Comparison of ENCODE assay signal across 21 cellular contexts in the genomic region with DNA sequence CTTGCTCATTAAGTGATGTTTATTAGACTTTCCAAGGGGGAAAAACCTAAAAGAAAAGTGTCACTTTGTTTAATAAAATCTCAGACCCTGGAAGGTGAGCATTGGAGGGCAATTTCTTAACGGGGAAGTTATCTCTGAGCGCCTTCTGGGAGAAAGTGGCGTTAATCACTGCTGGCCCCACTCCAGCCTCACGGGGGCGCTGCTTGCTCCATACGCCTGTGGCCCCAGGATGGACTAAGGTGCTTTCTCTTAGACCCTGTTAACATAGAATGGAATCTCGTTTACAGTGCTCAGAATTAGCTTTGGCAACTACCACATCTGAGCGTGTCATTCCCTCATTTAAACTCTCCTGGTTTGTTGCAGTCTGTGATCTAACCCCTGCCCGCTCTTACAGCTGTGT. TPM values are rescaled to one million over a fixed set of nuclear protein-coding genes. Genes with fewer than 3 reads are reported as not detected.
DNase-seq lines count a peak whose midpoint lies in the region; TF ChIP-seq lines count a peak whose summit lies in the region.
"Had no signal": no experiment of that assay in that cellular context is flagged by ENCODE, and none has a peak within 500 bp of the region (broad histone marks: within the 10 kb centered on the region; RNA-seq: fewer than 3 reads in every experiment).

No MANE protein-coding gene starts in this region.

- TF ChIP-seq CTCF in GM12872 (IDR thresholded peaks at IDR 0.05; ENCODE audit: insufficient read depth, low read depth, low read length): peak; percentile 51
- peak; percentile 34; the same call in 1 of the 2 replicates for TF ChIP-seq CTCF in OCI-LY3 (IDR thresholded peaks at IDR 0.05; ENCODE audit: low read depth, low read length)
- TF ChIP-seq CTCF in SK-N-SH (IDR thresholded peaks at IDR 0.05): no peak; the same call in 1 of the 2 replicates

- no peak overlapping the region for H4K8ac ChIP-seq in mesendoderm (ENCODE audit: low read depth, low read length)

- H2BK120ac ChIP-seq in mesendoderm (ENCODE audit: low read depth, low read length): no peak overlapping the region

- no peak for TF ChIP-seq RAD21 in SK-N-SH (IDR thresholded peaks at IDR 0.05; ENCODE audit: low read length)

- H3K79me2 ChIP-seq in OCI-LY3 (ENCODE audit: low read length) (no peaks in the 10 kb centered on the region), mesendoderm (ENCODE audit: control insufficient read depth, insufficient read depth, low read length) (no peaks in the 10 kb centered on the region), SK-N-SH (ENCODE audit: insufficient read depth) (no peaks in the 10 kb centered on the region)

- H3K18ac ChIP-seq in mesendoderm (ENCODE audit: low read length): no peak overlapping the region

- H3F3A ChIP-seq in SK-N-SH (replicated peaks; ENCODE audit: insufficient read depth): no peaks in the 10 kb centered on the region

- no peak overlapping the region for H3K23ac ChIP-seq in mesendoderm (ENCODE audit: low read length)

- H4K20me1 ChIP-seq in OCI-LY3 (ENCODE audit: insufficient read depth, low read length) (no peaks in the 10 kb centered on the region), SK-N-SH (ENCODE audit: insufficient read depth) (no peaks in the 10 kb centered on the region)
- H4K20me1 ChIP-seq: BLaER1 had no signal

- H3K27ac ChIP-seq in OCI-LY3 (ENCODE audit: low read length) (no peak overlapping the region), mesendoderm (ENCODE audit: low read depth, low read length) (no peak overlapping the region), SK-N-SH (ENCODE audit: low read depth in 2 of 2, low read length in 1 of 2) (no peak overlapping the region)
- H3K27ac ChIP-seq: ascending aorta, BLaER1, HL-60 had no signal

- TF ChIP-seq EP300 in SK-N-SH (IDR thresholded peaks at IDR 0.05; ENCODE audit: borderline replicate concordance in 1 of 2, low read depth in 1 of 2, low read length in 1 of 2): no peak

- CTCF ChIA-PET in SK-N-SH (lab: Yijun Ruan, JAX): interaction anchor here (1.3 to 3.3 kb wide), 3 partner anchors 16 to 99 kb away, joined by 4 to 11 read pairs (median 5); partner anchors contain the start of gene PRIMA1

- H2AK5ac ChIP-seq in mesendoderm (ENCODE audit: low read length): no peak overlapping the region

- H3K4ac ChIP-seq in mesendoderm (ENCODE audit: low read depth, low read length): no peak overlapping the region

- H3K4me1 ChIP-seq in OCI-LY3 (ENCODE audit: low read length) (peaks cover 12% of the 10 kb centered on the region), mesendoderm (ENCODE audit: control insufficient read depth, low read depth, low read length) (no peaks in the 10 kb centered on the region), SK-N-SH (ENCODE audit: control insufficient read depth in 1 of 2, insufficient read depth in 2 of 2, low read depth in 1 of 2, low read length in 1 of 2) (no peaks in the 10 kb centered on the region)
- H3K4me1 ChIP-seq: HAP-1 had no signal

- H3K4me2 ChIP-seq in OCI-LY3 (ENCODE audit: low read length) (no peak overlapping the region), mesendoderm (ENCODE audit: low read length) (no peak overlapping the region), SK-N-SH (no peak overlapping the region)
- H3K4me2 ChIP-seq: BLaER1 had no signal

- POLR2A ChIA-PET in SK-N-SH (lab: Yijun Ruan, JAX): no interaction called here

- no peaks in the 10 kb centered on the region for H3K9me3 ChIP-seq in OCI-LY3 (ENCODE audit: insufficient read depth, low read length)
- no peaks in the 10 kb centered on the region for H3K9me3 ChIP-seq in SK-N-SH
- H3K9me3 ChIP-seq: ascending aorta had no signal

- H2BK5ac ChIP-seq in mesendoderm (ENCODE audit: low read length): no peak overlapping the region

- H3K36me3 ChIP-seq in OCI-LY3 (replicated peaks; ENCODE audit: low read depth, low read length): no peaks in the 10 kb centered on the region
- no peaks in the 10 kb centered on the region for H3K36me3 ChIP-seq in mesendoderm (ENCODE audit: control insufficient read depth, insufficient read depth, low read length)
- H3K36me3 ChIP-seq in SK-N-SH (replicated peaks in 1 of 2; ENCODE audit: control insufficient read depth in 1 of 2, insufficient read depth in 2 of 2, low read length in 1 of 2): no peaks in the 10 kb centered on the region
- H3K36me3 ChIP-seq: ascending aorta, BLaER1, HAP-1 had no signal

- no peak overlapping the region for H3K56ac ChIP-seq in mesendoderm (ENCODE audit: low read length)

- DNase-seq in NCI-H1694 (lab: John Stamatoyannopoulos, UW): peak; percentile 26
- DNase-seq in NCI-H1694 treated with DMSO at 0.1 percent for 48 hours (lab: John Stamatoyannopoulos, UW): no peak
- peak; percentile 51 for DNase-seq in mesendoderm
- DNase-seq in SK-N-SH: no peak
- no peak for DNase-seq in RPMI8226
- no peak for DNase-seq in NAMALWA (ENCODE audit: low spot score)
- DNase-seq: activated CD4-positive, alpha-beta T cell treated with anti-CD3 and anti-CD28 coated beads, Interleukin-2, amount 10 ng/mL, durations not matched to agents 24 days and 14 days; activated naive CD4-positive, alpha-beta T cell treated with anti-CD3 and anti-CD28 coated beads, Interleukin-2, amount 10 ng/mL, durations not matched to agents 7 days and 5 days; activated T-cell treated with anti-CD3 and anti-CD28 coated beads, Interleukin-2, amount 50 U/mL, for 1 hour; DMS53; kidney; naive thymus-derived CD4-positive, alpha-beta T cell; NCI-H1048; NCI-H748 treated with DMSO at 0.1 percent for 48 hours had no signal

- H2AFZ ChIP-seq in OCI-LY3 (ENCODE audit: low read depth, low read length) (no peak overlapping the region), SK-N-SH (ENCODE audit: low read depth) (no peak overlapping the region)

- H3K4me3 ChIP-seq in OCI-LY3 (ENCODE audit: low read length): no peak overlapping the region
- no peak overlapping the region for H3K4me3 ChIP-seq in mesendoderm (ENCODE audit: low read length)
- no peak overlapping the region for H3K4me3 ChIP-seq in SK-N-SH (ENCODE audit: low read depth in 2 of 2, low read length in 1 of 2)
- H3K4me3 ChIP-seq: ascending aorta, BLaER1, HAP-1 had no signal

- peaks cover 10% of the 10 kb centered on the region for H3K27me3 ChIP-seq in OCI-LY3 (ENCODE audit: low read depth, low read length)
- H3K27me3 ChIP-seq in mesendoderm (ENCODE audit: insufficient read depth, low read length, poor library complexity): no peaks in the 10 kb centered on the region
- H3K27me3 ChIP-seq in SK-N-SH (ENCODE audit: insufficient read depth): no peaks in the 10 kb centered on the region
- H3K27me3 ChIP-seq: BLaER1 had no signal

- H2BK15ac ChIP-seq in mesendoderm (replicated peaks; ENCODE audit: low read depth): no peak overlapping the region

- H4K5ac ChIP-seq in mesendoderm (ENCODE audit: low read length): no peak overlapping the region

- WGBS in mesendoderm (ENCODE audit: extremely low coverage, insufficient coverage, low lambda C conversion rate): no CpG with 5 or more reads among the region's 9 CpGs
- WGBS in SK-N-SH (ENCODE audit: low lambda C conversion rate): 39% methylated on average over 9 of the region's 9 CpGs

- no peaks in the 10 kb centered on the region for H3K79me1 ChIP-seq in mesendoderm (ENCODE audit: low read length)

- no peaks in the 10 kb centered on the region for H3K9me2 ChIP-seq in SK-N-SH

- no peak overlapping the region for H3K9ac ChIP-seq in OCI-LY3 (ENCODE audit: low read length)
- no peak overlapping the region for H3K9ac ChIP-seq in mesendoderm (ENCODE audit: low read length)
- H3K9ac ChIP-seq in SK-N-SH: no peak overlapping the region
- H3K9ac ChIP-seq: BLaER1 had no signal

TF ChIP-seq in SK-N-SH, 30 proteins besides CTCF, POLR2A, EP300 and RAD21 (continues in another document):
- TF ChIP-seq, protein P1, sequence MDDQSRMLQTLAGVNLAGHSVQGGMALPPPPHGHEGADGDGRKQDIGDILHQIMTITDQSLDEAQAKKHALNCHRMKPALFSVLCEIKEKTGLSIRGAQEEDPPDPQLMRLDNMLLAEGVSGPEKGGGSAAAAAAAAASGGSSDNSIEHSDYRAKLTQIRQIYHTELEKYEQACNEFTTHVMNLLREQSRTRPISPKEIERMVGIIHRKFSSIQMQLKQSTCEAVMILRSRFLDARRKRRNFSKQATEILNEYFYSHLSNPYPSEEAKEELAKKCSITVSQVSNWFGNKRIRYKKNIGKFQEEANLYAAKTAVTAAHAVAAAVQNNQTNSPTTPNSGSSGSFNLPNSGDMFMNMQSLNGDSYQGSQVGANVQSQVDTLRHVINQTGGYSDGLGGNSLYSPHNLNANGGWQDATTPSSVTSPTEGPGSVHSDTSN (IDR thresholded peaks at IDR 0.05): no peak
- TF ChIP-seq RXRA (IDR thresholded peaks at IDR 0.05; ENCODE audit: borderline replicate concordance, low read depth) (no peak), GABPA (IDR thresholded peaks at IDR 0.05; ENCODE audit: low read depth) (no peak), MXI1 (IDR thresholded peaks at IDR 0.05; ENCODE audit: low read depth, low read length) (no peak), RCOR1 (IDR thresholded peaks at IDR 0.05; ENCODE audit: low read length) (no peak), FOXM1 (IDR thresholded peaks at IDR 0.05; ENCODE audit: low read depth) (no peak), MEF2A (IDR thresholded peaks at IDR 0.05; ENCODE audit: borderline replicate concordance, low read depth) (no peak), TCF12 (IDR thresholded peaks at IDR 0.05) (no peak)
- TF ChIP-seq, protein P2, sequence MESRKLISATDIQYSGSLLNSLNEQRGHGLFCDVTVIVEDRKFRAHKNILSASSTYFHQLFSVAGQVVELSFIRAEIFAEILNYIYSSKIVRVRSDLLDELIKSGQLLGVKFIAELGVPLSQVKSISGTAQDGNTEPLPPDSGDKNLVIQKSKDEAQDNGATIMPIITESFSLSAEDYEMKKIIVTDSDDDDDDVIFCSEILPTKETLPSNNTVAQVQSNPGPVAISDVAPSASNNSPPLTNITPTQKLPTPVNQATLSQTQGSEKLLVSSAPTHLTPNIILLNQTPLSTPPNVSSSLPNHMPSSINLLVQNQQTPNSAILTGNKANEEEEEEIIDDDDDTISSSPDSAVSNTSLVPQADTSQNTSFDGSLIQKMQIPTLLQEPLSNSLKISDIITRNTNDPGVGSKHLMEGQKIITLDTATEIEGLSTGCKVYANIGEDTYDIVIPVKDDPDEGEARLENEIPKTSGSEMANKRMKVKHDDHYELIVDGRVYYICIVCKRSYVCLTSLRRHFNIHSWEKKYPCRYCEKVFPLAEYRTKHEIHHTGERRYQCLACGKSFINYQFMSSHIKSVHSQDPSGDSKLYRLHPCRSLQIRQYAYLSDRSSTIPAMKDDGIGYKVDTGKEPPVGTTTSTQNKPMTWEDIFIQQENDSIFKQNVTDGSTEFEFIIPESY (IDR thresholded peaks at IDR 0.05; ENCODE audit: borderline replicate concordance, low read depth): no peak

RNA-seq across cellular contexts. Expression of gene PRIMA1, which starts 16.4 kb away (rescaled TPM):
- polyA plus RNA-seq in mesendoderm (2013, experiment 1 of 2): 3.5 TPM
- polyA plus RNA-seq in mesendoderm (2013, experiment 2 of 2): 3.5 TPM
- 0.18 and 0.24 TPM in 2 replicates for polyA plus RNA-seq in SK-N-SH (2012; rRNA removed)
- 0.23 and 0.49 TPM in 2 replicates for polyA plus RNA-seq in SK-N-SH (2012; cell fraction: cytosol; rRNA removed)
- polyA plus RNA-seq in SK-N-SH (2012; cell fraction: nucleus; rRNA removed): 0.15 and 0.56 TPM in 2 replicates
- polyA plus RNA-seq: IgD-negative memory B cell; naive thymus-derived CD4-positive, alpha-beta T cell had no signal

Comparison
In these comparisons a context has a peak if more than half of its experiments do, and no peak if none do; other contexts are left out.
1. DNase-seq: peak in NCI-H1694 (single experiment) and mesendoderm (single experiment); none in NCI-H1694 treated with DMSO at 0.1 percent for 48 hours (single experiment), SK-N-SH (single experiment), RPMI8226 (single experiment) and NAMALWA (single experiment).